ENCODE assay signal across 16 cellular contexts in genomic region chr2:209340522-209340921, GRCh38.
DNase-seq lines count a peak whose midpoint lies in the region; ATAC-seq and TF ChIP-seq lines count a peak whose summit lies in the region.
"Had no signal": no experiment of that assay in that cellular context is flagged by ENCODE, and none has a peak within 500 bp of the region (broad histone marks: within the 10 kb centered on the region; RNA-seq: fewer than 3 reads in every experiment).

No MANE protein-coding gene starts in this region.

- H3K4me1 ChIP-seq in Panc1 (ENCODE audit: control insufficient read depth, insufficient read depth, low read length), result peaks cover 6% of the 10 kb centered on the region; the same call in 1 of the 2 replicates
- H3K4me1 ChIP-seq: A549, BE2C, HAP-1 had no signal

- no peak for TF ChIP-seq CTCF in Panc1 (IDR thresholded peaks at IDR 0.05)
- TF ChIP-seq CTCF in epithelial cell of esophagus (IDR thresholded peaks at IDR 0.05; ENCODE audit: insufficient read depth, low read depth, low read length, missing control alignments), result no peak

- no peak overlapping the region for H3K4me3 ChIP-seq in Panc1 (ENCODE audit: low read depth in 2 of 2, low read length in 2 of 2)
- H3K4me3 ChIP-seq in epithelial cell of esophagus (ENCODE audit: low read length), result no peak overlapping the region
- H3K4me3 ChIP-seq: A549, HAP-1 had no signal

- CTCF ChIA-PET in Panc1 (lab: Charles Lee), result no interaction called here

- ATAC-seq in Panc1 (no peak), GM18868 (IDR thresholded peaks at IDR 0.05; ENCODE audit: unreplicated experiment) (no peak)
- ATAC-seq: A549 had no signal

- no peaks in the 10 kb centered on the region for H3K9me3 ChIP-seq in Panc1 (ENCODE audit: control insufficient read depth, insufficient read depth, low read depth, low read length)
- H3K9me3 ChIP-seq: A549, BE2C, HAP-1 had no signal

- DNase-seq in LoVo (ENCODE audit: low spot score) (peak; percentile 7), Panc1 (ENCODE audit: low read depth, low spot score) (no peak), epithelial cell of esophagus (ENCODE audit: low read depth) (peak; percentile 46), nucleus accumbens (lab: John Stamatoyannopoulos, UW) (no peak), activated gamma-delta T cell (lab: John Stamatoyannopoulos, UW) (no peak)
- DNase-seq in activated effector memory CD4-positive, alpha-beta T cell treated with anti-CD3 and anti-CD28 coated beads, Interleukin-2, amount 50 U/mL, for 16 hours, result no peak
- DNase-seq: BE2C; CD4-positive, alpha-beta memory T cell; DMS153; DMS79 treated with DMSO at 0.1 percent for 48 hours; EL; HFFc6 had no signal

- POLR2A ChIA-PET in Panc1 (lab: Charles Lee), result no interaction called here

- no peaks in the 10 kb centered on the region for H3K27me3 ChIP-seq in Panc1 (ENCODE audit: control insufficient read depth, insufficient read depth, low read length)
- H3K27me3 ChIP-seq: BE2C had no signal

- BruUV-seq in Panc1 (replicated peaks; lab: Mats Ljungman, UMichigan), result no TSS peak

- no peaks in the 10 kb centered on the region for H3K36me3 ChIP-seq in Panc1 (ENCODE audit: control insufficient read depth, insufficient read depth, low read length)
- H3K36me3 ChIP-seq: BE2C, HAP-1 had no signal

- H3K27ac ChIP-seq in Panc1 (ENCODE audit: low read length), result peak overlapping the region; percentile 72; the same call in 1 of the 2 replicates
- H3K27ac ChIP-seq: A549, C4-2B had no signal

- intact Hi-C loops in Panc1 (cut with micrococcal nuclease; ENCODE audit: unreplicated experiment), result loop anchor here (5.0 kb wide), 1 partner anchor 622 kb away; no protein-coding TSS in a partner anchor

- in situ Hi-C loops in Panc1 (cut with HindIII; ENCODE audit: low pct_unique_long_range_greater_than_20kb, low sequenced_read_pairs), result no loop called here

Comparison
In these comparisons a context has a peak if more than half of its experiments do, and no peak if none do; other contexts are left out.
1. DNase-seq: peak in LoVo (single experiment) and epithelial cell of esophagus (single experiment); none in Panc1 (single experiment), nucleus accumbens (0 of 56), activated effector memory CD4-positive, alpha-beta T cell treated with anti-CD3 and anti-CD28 coated beads, Interleukin-2, amount 50 U/mL, for 16 hours (single experiment) and activated gamma-delta T cell (single experiment).